ENCODE assay signal across 9 cellular contexts in genomic region chr16:46607529-46607928, GRCh38. TPM values are rescaled to one million over a fixed set of nuclear protein-coding genes. Genes with fewer than 3 reads are reported as not detected.
A peak's percentile ranks its signal among the peaks of the same experiment; 100 is the strongest.
DNase-seq lines count a peak whose midpoint lies in the region; ATAC-seq and TF ChIP-seq lines count a peak whose summit lies in the region.
"Had no signal": no experiment of that assay in that cellular context is flagged by ENCODE, and none has a peak within 500 bp of the region (broad histone marks: within the 10 kb centered on the region; RNA-seq: fewer than 3 reads in every experiment).

No MANE protein-coding gene starts in this region.

- ATAC-seq in foreskin keratinocyte (peak; percentile 45), HG03565 (IDR thresholded peaks at IDR 0.05; ENCODE audit: unreplicated experiment) (no peak), GM19324 (IDR thresholded peaks at IDR 0.05; ENCODE audit: low FRiP score, unreplicated experiment) (no peak)

- H3K27ac ChIP-seq in foreskin keratinocyte (no peak overlapping the region), tibial artery (no peak overlapping the region)

- peak; percentile 59 for TF ChIP-seq CTCF in foreskin keratinocyte (conservative IDR thresholded peaks at IDR 0.05)
- TF ChIP-seq CTCF in tibial artery (IDR thresholded peaks at IDR 0.05): peak; percentile 32 to 42

- DNase-seq in NCI-H748 (lab: John Stamatoyannopoulos, UW; ENCODE audit: unreplicated experiment): peak; percentile 30
- DNase-seq in NCI-H748 treated with DMSO at 0.1 percent for 48 hours (lab: John Stamatoyannopoulos, UW): no peak
- peak; percentile 45 for DNase-seq in RPMI7951 (ENCODE audit: low read depth)
- DNase-seq in foreskin keratinocyte: peak in 1 of 2 donors; percentile 42
- no peak for DNase-seq in tibial artery
- DNase-seq in cortex of kidney (lab: John Stamatoyannopoulos, UW): no peak
- DNase-seq: activated B cell treated with CpG ODN at 0.5 μM for 24 hours had no signal

- no peaks in the 10 kb centered on the region for H3K4me1 ChIP-seq in foreskin keratinocyte
- H3K4me1 ChIP-seq in tibial artery: no peaks in the 10 kb centered on the region

- no peak overlapping the region for H3K4me3 ChIP-seq in tibial artery

- no peaks in the 10 kb centered on the region for H3K36me3 ChIP-seq in tibial artery

- H3K9me3 ChIP-seq in tibial artery: no peaks in the 10 kb centered on the region

- intact Hi-C loops in tibial artery (cut with DNase I; ENCODE audit: low total_unique reads): no loop called here

- no peaks in the 10 kb centered on the region for H3K27me3 ChIP-seq in foreskin keratinocyte
- no peaks in the 10 kb centered on the region for H3K27me3 ChIP-seq in tibial artery

RNA-seq across cellular contexts. Expression of gene SHCBP1, which starts 13.7 kb away (rescaled TPM):
- 56.6 and 61.0 TPM in 2 replicates for total RNA-seq in RPMI7951 (2014; rRNA removed; shearing (Covaris generic))
- total RNA-seq in foreskin keratinocyte: 28.8 and 37.1 TPM in 2 replicates
- polyA plus RNA-seq in foreskin keratinocyte: 11.4 and 16.7 TPM in 2 replicates

Comparison
In these comparisons a context has a peak if more than half of its experiments do, and no peak if none do; other contexts are left out.
1. DNase-seq: peak in NCI-H748 (single experiment) and RPMI7951 (single experiment); none in NCI-H748 treated with DMSO at 0.1 percent for 48 hours (single experiment), tibial artery (0 of 2) and cortex of kidney (single experiment).